In the genomic region with DNA sequence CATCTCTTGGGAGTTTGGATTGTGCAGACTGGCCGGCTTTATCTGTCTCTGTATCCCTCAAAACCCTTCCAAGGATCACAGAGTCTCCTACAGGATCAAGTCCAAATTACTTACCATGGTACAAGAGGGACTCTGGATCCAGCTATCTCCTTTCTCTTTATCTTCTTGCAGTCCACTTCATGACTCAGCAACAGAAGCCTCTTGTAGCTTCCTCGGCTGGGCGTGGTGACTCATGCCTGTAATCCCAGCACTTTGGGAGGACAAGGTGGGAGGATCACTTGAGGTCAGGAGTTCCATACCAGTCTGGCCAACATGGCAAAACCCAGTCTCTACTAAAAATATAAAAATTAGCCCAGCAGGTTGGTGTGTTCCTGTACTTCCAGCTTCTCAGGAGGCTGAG, we compare ENCODE assay signal across 18 cellular contexts.
DNase-seq lines count a peak whose midpoint lies in the region; ATAC-seq and TF ChIP-seq lines count a peak whose summit lies in the region.
"Had no signal": no experiment of that assay in that cellular context is flagged by ENCODE, and none has a peak within 500 bp of the region (broad histone marks: within the 10 kb centered on the region; RNA-seq: fewer than 3 reads in every experiment).

No MANE protein-coding gene starts in this region.

- no peak for ATAC-seq in HG02884 (IDR thresholded peaks at IDR 0.05; ENCODE audit: unreplicated experiment)
- ATAC-seq: stimulated activated effector memory CD8-positive, alpha-beta T cell treated with anti-CD3 and anti-CD28 coated beads, Interleukin-12 subunit alpha, Interleukin-12 subunit beta, amount 100 ng/mL, for 72 hours had no signal

- H3K79me2 ChIP-seq in GM23248 (ENCODE audit: insufficient read depth), result no peaks in the 10 kb centered on the region

- WGBS in GM23248 (ENCODE audit: low coverage in 1 of 2, low lambda C conversion rate in 2 of 2, missing lambda C conversion rate in 2 of 2), 2 experiments, result 26 to 36% methylated on average over 3 of the region's 3 CpGs

- H3K4me2 ChIP-seq in GM23248 (ENCODE audit: unreplicated experiment), result no peak overlapping the region

- H3K4me1 ChIP-seq in GM23248 (ENCODE audit: insufficient read depth), result peaks cover 12% of the 10 kb centered on the region
- H3K4me1 ChIP-seq: BE2C had no signal

- no peak overlapping the region for H2AFZ ChIP-seq in GM23248

- no peaks in the 10 kb centered on the region for H3K9me3 ChIP-seq in GM23248 (ENCODE audit: low read depth)
- H3K9me3 ChIP-seq: BE2C, esophagus squamous epithelium, tibial nerve had no signal

- no peak overlapping the region for H3K27ac ChIP-seq in GM23248
- H3K27ac ChIP-seq: esophagus squamous epithelium, tibial nerve had no signal

- H3K9me2 ChIP-seq in GM23248 (ENCODE audit: insufficient read depth), result no peaks in the 10 kb centered on the region

- DNase-seq in GM23248 (peak; percentile 64), MV-4-11 (lab: John Stamatoyannopoulos, UW) (peak; percentile 78), cardiac fibroblast (ENCODE audit: low read depth in 2 of 2) (peak; percentile 35 to 63), myocyte (ENCODE audit: low read depth) (peak; percentile 30), DMS 273 treated with DMSO at 0.1 percent for 48 hours (lab: John Stamatoyannopoulos, UW) (no peak), NCI-H1092 treated with DMSO at 0.1 percent for 48 hours (lab: John Stamatoyannopoulos, UW) (no peak)
- DNase-seq in stimulated activated CD4-positive, alpha-beta T cell treated with anti-CD3 and anti-CD28 coated beads, Interleukin-1b, Interleukin-23, amount 100 ng/mL, for 48 hours, result no peak
- DNase-seq: activated CD4-positive, alpha-beta T cell treated with anti-CD3 and anti-CD28 coated beads for 4 hours; activated naive CD4-positive, alpha-beta T cell; BE2C; esophagus squamous epithelium; KBM-7; left cardiac atrium; NCI-H1436; SHP77 treated with DMSO at 0.1 percent for 48 hours had no signal

- no peaks in the 10 kb centered on the region for H3K36me3 ChIP-seq in GM23248 (ENCODE audit: low read depth)
- H3K36me3 ChIP-seq: BE2C, esophagus squamous epithelium, tibial nerve had no signal

- H4K20me1 ChIP-seq in GM23248 (ENCODE audit: insufficient read depth), result no peaks in the 10 kb centered on the region

- TF ChIP-seq CTCF in cardiac fibroblast (IDR thresholded peaks at IDR 0.05; ENCODE audit: low read depth, low read length), result no peak

- H3F3A ChIP-seq in GM23248 (ENCODE audit: insufficient read depth), result peaks cover 12% of the 10 kb centered on the region

- no peak overlapping the region for H3K9ac ChIP-seq in GM23248

- H3K27me3 ChIP-seq in GM23248 (replicated peaks; ENCODE audit: insufficient read depth), result 0 out of 2 replicates have a peak, but pooled peaks cover 20% of the 10 kb centered on the region
- H3K27me3 ChIP-seq: esophagus squamous epithelium, tibial nerve had no signal

- H3K4me3 ChIP-seq in GM23248 (no peak overlapping the region), cardiac fibroblast (replicated peaks in 1 of 2; ENCODE audit: low read depth in 2 of 2, low read length in 2 of 2) (no peak overlapping the region)
- H3K4me3 ChIP-seq: esophagus squamous epithelium, tibial nerve had no signal

- in situ Hi-C loops in GM23248 (cut with MboI), result no loop called here

Comparison
In these comparisons a context has a peak if more than half of its experiments do, and no peak if none do; other contexts are left out.
1. DNase-seq: peak in GM23248 (single experiment), MV-4-11 (single experiment), cardiac fibroblast (2 of 2) and myocyte (single experiment); none in DMS 273 treated with DMSO at 0.1 percent for 48 hours (single experiment), NCI-H1092 treated with DMSO at 0.1 percent for 48 hours (single experiment) and stimulated activated CD4-positive, alpha-beta T cell treated with anti-CD3 and anti-CD28 coated beads, Interleukin-1b, Interleukin-23, amount 100 ng/mL, for 48 hours (single experiment).